In the genomic region with DNA sequence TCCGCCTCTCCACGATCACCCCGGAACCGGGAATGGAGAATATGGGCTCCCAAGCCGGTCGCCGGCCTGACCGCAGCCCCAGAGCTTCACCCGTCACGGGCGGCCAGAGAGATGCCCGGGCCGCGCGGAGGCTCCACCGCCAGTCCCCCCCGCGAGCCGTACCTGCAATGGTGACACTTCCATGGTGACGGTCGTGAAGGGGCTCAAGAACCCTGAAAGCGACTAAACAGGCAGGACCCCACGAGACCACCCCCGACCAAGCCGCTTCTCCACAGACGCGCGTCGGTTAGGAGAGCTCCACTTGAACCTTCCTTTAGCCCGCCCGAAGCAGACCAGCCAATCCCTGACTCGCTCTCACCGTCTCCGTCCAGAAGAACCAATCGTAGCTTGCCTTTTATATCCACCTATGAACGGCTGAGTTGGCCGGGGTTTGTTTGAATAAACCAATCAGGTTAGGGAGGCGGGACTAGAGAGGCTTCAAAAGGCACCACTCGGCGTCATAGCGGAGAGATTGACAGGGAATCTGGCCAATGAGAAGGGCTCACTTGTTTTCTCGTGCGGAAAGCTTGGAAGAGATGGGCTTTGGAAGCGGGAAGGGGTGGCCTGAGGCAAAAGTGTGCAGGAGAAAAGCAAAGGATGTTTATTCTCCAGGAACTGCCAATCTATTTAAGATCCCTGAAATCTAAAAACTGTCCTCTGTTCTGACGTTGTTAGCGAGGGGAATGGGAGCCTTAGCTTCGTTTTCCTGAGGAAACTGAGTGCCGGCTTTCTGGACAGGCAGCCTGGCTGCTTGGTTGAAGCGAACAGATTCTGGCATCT, we compare ENCODE assay signal across 1 cellular context.
TF ChIP-seq lines count a peak whose summit lies in the region.

A gene with protein sequence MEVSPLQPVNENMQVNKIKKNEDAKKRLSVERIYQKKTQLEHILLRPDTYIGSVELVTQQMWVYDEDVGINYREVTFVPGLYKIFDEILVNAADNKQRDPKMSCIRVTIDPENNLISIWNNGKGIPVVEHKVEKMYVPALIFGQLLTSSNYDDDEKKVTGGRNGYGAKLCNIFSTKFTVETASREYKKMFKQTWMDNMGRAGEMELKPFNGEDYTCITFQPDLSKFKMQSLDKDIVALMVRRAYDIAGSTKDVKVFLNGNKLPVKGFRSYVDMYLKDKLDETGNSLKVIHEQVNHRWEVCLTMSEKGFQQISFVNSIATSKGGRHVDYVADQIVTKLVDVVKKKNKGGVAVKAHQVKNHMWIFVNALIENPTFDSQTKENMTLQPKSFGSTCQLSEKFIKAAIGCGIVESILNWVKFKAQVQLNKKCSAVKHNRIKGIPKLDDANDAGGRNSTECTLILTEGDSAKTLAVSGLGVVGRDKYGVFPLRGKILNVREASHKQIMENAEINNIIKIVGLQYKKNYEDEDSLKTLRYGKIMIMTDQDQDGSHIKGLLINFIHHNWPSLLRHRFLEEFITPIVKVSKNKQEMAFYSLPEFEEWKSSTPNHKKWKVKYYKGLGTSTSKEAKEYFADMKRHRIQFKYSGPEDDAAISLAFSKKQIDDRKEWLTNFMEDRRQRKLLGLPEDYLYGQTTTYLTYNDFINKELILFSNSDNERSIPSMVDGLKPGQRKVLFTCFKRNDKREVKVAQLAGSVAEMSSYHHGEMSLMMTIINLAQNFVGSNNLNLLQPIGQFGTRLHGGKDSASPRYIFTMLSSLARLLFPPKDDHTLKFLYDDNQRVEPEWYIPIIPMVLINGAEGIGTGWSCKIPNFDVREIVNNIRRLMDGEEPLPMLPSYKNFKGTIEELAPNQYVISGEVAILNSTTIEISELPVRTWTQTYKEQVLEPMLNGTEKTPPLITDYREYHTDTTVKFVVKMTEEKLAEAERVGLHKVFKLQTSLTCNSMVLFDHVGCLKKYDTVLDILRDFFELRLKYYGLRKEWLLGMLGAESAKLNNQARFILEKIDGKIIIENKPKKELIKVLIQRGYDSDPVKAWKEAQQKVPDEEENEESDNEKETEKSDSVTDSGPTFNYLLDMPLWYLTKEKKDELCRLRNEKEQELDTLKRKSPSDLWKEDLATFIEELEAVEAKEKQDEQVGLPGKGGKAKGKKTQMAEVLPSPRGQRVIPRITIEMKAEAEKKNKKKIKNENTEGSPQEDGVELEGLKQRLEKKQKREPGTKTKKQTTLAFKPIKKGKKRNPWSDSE (N-terminal part only) (minus strand): TSS at position 288 of the 819 bp plus-strand sequence. CDS start 105 bp downstream, at position 183.

TF ChIP-seq in HepG2, 621 proteins besides CTCF, POLR2A, EP300 and RAD21 (continued from another document and continues in another):
- TF ChIP-seq, protein P1, sequence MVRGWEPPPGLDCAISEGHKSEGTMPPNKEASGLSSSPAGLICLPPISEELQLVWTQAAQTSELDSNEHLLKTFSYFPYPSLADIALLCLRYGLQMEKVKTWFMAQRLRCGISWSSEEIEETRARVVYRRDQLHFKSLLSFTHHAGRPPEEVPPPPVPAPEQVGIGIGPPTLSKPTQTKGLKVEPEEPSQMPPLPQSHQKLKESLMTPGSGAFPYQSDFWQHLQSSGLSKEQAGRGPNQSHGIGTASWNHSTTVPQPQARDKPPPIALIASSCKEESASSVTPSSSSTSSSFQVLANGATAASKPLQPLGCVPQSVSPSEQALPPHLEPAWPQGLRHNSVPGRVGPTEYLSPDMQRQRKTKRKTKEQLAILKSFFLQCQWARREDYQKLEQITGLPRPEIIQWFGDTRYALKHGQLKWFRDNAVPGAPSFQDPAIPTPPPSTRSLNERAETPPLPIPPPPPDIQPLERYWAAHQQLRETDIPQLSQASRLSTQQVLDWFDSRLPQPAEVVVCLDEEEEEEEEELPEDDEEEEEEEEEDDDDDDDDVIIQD (CRISPR knock-in tag; IDR thresholded peaks at IDR 0.05; ENCODE audit: low read depth) = peak; percentile 70
- TF ChIP-seq TRIM24 (CRISPR knock-in tag; IDR thresholded peaks at IDR 0.05) (no peak), ZNF326 (CRISPR knock-in tag; IDR thresholded peaks at IDR 0.05; ENCODE audit: borderline replicate concordance) (no peak), IKZF4 (CRISPR knock-in tag; IDR thresholded peaks at IDR 0.05; ENCODE audit: borderline replicate concordance, low read depth, not compliant biosample characterization) (peak; percentile 50), ZNF496 (CRISPR knock-in tag; IDR thresholded peaks at IDR 0.05; ENCODE audit: insufficient replicate concordance) (no peak), PHB2 (IDR thresholded peaks at IDR 0.05; ENCODE audit: partially characterized antibody) (no peak), ZNF430 (CRISPR knock-in tag; IDR thresholded peaks at IDR 0.05) (peak; percentile 38; the same call in 1 of the 2 replicates), EEA1 (CRISPR knock-in tag; IDR thresholded peaks at IDR 0.05; ENCODE audit: borderline replicate concordance) (peak; percentile 63; the same call in 1 of the 2 replicates), ARID2 (CRISPR knock-in tag; IDR thresholded peaks at IDR 0.05; ENCODE audit: borderline replicate concordance) (peak; percentile 88), ZNF674 (CRISPR knock-in tag; IDR thresholded peaks at IDR 0.05; ENCODE audit: low read depth) (no peak), ZNF83 (CRISPR knock-in tag; IDR thresholded peaks at IDR 0.05; ENCODE audit: borderline replicate concordance) (no peak), ZSCAN9 (CRISPR knock-in tag; IDR thresholded peaks at IDR 0.05; ENCODE audit: borderline replicate concordance) (no peak), ZZZ3 (CRISPR knock-in tag; IDR thresholded peaks at IDR 0.05; ENCODE audit: borderline replicate concordance) (peak; percentile 58; the same call in 1 of the 2 replicates), HCFC1 (IDR thresholded peaks at IDR 0.05; ENCODE audit: low read depth, low read length) (no peak), CBFB (CRISPR knock-in tag; IDR thresholded peaks at IDR 0.05) (no peak), CBX1 (IDR thresholded peaks at IDR 0.05; ENCODE audit: low read depth) (no peak), MYNN (CRISPR knock-in tag; IDR thresholded peaks at IDR 0.05; ENCODE audit: low read depth) (no peak), REXO4 (CRISPR knock-in tag; IDR thresholded peaks at IDR 0.05; ENCODE audit: borderline replicate concordance) (peak; percentile 89; the same call in 1 of the 2 replicates), RBFOX2 (IDR thresholded peaks at IDR 0.05; ENCODE audit: low read depth, low read length) (peak; percentile 84), ZNF530 (CRISPR knock-in tag; IDR thresholded peaks at IDR 0.05; ENCODE audit: low read depth) (no peak), GATAD2A (CRISPR knock-in tag; IDR thresholded peaks at IDR 0.05) (no peak), KDM5B (CRISPR knock-in tag; IDR thresholded peaks at IDR 0.05; ENCODE audit: borderline replicate concordance) (peak; percentile 54; the same call in 1 of the 2 replicates), MIXL1 (CRISPR knock-in tag; IDR thresholded peaks at IDR 0.05) (no peak), ZNF136 (CRISPR knock-in tag; IDR thresholded peaks at IDR 0.05; ENCODE audit: low read depth) (peak; percentile 88; the same call in 1 of the 2 replicates), ZNF563 (CRISPR knock-in tag; IDR thresholded peaks at IDR 0.05) (no peak), PAWR (CRISPR knock-in tag; IDR thresholded peaks at IDR 0.05; ENCODE audit: borderline replicate concordance) (peak; percentile 60; the same call in 1 of the 2 replicates), FOXK2 (IDR thresholded peaks at IDR 0.05) (peak; percentile 64; the same call in 1 of the 2 replicates), ZNF790 (CRISPR knock-in tag; IDR thresholded peaks at IDR 0.05; ENCODE audit: borderline replicate concordance) (no peak), ZNF30 (CRISPR knock-in tag; IDR thresholded peaks at IDR 0.05) (no peak), ZBTB7B (CRISPR knock-in tag; IDR thresholded peaks at IDR 0.05) (peak; percentile 19; the same call in 1 of the 2 replicates), TAF1 (CRISPR knock-in tag; IDR thresholded peaks at IDR 0.05) (peak; percentile 73), CBX5 (CRISPR knock-in tag; IDR thresholded peaks at IDR 0.05; ENCODE audit: borderline replicate concordance) (no peak), FOXJ3 (CRISPR knock-in tag; IDR thresholded peaks at IDR 0.05; ENCODE audit: borderline replicate concordance) (no peak; the same call in 1 of the 2 replicates)
- TF ChIP-seq, protein P2, sequence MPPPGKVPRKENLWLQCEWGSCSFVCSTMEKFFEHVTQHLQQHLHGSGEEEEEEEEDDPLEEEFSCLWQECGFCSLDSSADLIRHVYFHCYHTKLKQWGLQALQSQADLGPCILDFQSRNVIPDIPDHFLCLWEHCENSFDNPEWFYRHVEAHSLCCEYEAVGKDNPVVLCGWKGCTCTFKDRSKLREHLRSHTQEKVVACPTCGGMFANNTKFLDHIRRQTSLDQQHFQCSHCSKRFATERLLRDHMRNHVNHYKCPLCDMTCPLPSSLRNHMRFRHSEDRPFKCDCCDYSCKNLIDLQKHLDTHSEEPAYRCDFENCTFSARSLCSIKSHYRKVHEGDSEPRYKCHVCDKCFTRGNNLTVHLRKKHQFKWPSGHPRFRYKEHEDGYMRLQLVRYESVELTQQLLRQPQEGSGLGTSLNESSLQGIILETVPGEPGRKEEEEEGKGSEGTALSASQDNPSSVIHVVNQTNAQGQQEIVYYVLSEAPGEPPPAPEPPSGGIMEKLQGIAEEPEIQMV (CRISPR knock-in tag; IDR thresholded peaks at IDR 0.05; ENCODE audit: low read depth) = no peak
- TF ChIP-seq, protein P3, sequence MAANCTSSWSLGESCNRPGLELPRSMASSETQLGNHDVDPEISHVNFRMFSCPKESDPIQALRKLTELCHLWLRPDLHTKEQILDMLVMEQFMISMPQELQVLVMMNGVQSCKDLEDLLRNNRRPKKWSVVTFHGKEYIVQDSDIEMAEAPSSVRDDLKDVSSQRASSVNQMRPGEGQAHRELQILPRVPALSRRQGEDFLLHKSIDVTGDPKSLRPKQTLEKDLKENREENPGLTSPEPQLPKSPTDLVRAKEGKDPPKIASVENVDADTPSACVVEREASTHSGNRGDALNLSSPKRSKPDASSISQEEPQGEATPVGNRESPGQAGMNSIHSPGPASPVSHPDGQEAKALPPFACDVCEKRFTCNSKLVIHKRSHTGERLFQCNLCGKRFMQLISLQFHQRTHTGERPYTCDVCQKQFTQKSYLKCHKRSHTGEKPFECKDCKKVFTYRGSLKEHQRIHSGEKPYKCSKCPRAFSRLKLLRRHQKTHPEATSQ (CRISPR knock-in tag; IDR thresholded peaks at IDR 0.05; ENCODE audit: borderline replicate concordance) = peak; percentile 88; the same call in 1 of the 2 replicates
- TF ChIP-seq, protein P4, sequence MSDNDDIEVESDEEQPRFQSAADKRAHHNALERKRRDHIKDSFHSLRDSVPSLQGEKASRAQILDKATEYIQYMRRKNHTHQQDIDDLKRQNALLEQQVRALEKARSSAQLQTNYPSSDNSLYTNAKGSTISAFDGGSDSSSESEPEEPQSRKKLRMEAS (IDR thresholded peaks at IDR 0.05) = peak; percentile 65
- TF ChIP-seq, protein P5, sequence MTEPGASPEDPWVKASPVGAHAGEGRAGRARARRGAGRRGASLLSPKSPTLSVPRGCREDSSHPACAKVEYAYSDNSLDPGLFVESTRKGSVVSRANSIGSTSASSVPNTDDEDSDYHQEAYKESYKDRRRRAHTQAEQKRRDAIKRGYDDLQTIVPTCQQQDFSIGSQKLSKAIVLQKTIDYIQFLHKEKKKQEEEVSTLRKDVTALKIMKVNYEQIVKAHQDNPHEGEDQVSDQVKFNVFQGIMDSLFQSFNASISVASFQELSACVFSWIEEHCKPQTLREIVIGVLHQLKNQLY (CRISPR knock-in tag; IDR thresholded peaks at IDR 0.05) = no peak
- TF ChIP-seq, protein P6, sequence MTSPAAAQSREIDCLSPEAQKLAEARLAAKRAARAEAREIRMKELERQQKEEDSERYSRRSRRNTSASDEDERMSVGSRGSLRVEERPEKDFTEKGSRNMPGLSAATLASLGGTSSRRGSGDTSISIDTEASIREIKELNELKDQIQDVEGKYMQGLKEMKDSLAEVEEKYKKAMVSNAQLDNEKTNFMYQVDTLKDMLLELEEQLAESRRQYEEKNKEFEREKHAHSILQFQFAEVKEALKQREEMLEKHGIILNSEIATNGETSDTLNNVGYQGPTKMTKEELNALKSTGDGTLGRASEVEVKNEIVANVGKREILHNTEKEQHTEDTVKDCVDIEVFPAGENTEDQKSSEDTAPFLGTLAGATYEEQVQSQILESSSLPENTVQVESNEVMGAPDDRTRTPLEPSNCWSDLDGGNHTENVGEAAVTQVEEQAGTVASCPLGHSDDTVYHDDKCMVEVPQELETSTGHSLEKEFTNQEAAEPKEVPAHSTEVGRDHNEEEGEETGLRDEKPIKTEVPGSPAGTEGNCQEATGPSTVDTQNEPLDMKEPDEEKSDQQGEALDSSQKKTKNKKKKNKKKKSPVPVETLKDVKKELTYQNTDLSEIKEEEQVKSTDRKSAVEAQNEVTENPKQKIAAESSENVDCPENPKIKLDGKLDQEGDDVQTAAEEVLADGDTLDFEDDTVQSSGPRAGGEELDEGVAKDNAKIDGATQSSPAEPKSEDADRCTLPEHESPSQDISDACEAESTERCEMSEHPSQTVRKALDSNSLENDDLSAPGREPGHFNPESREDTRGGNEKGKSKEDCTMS (CRISPR knock-in tag; conservative IDR thresholded peaks at IDR 0.05) = no peak
- TF ChIP-seq, protein P7, sequence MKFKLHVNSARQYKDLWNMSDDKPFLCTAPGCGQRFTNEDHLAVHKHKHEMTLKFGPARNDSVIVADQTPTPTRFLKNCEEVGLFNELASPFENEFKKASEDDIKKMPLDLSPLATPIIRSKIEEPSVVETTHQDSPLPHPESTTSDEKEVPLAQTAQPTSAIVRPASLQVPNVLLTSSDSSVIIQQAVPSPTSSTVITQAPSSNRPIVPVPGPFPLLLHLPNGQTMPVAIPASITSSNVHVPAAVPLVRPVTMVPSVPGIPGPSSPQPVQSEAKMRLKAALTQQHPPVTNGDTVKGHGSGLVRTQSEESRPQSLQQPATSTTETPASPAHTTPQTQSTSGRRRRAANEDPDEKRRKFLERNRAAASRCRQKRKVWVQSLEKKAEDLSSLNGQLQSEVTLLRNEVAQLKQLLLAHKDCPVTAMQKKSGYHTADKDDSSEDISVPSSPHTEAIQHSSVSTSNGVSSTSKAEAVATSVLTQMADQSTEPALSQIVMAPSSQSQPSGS (CRISPR knock-in tag; IDR thresholded peaks at IDR 0.05) = no peak
- TF ChIP-seq, protein P8, sequence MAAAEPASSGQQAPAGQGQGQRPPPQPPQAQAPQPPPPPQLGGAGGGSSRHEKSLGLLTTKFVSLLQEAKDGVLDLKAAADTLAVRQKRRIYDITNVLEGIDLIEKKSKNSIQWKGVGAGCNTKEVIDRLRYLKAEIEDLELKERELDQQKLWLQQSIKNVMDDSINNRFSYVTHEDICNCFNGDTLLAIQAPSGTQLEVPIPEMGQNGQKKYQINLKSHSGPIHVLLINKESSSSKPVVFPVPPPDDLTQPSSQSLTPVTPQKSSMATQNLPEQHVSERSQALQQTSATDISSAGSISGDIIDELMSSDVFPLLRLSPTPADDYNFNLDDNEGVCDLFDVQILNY (CRISPR knock-in tag; conservative IDR thresholded peaks at IDR 0.05) = peak; percentile 96
- TF ChIP-seq, protein P9, sequence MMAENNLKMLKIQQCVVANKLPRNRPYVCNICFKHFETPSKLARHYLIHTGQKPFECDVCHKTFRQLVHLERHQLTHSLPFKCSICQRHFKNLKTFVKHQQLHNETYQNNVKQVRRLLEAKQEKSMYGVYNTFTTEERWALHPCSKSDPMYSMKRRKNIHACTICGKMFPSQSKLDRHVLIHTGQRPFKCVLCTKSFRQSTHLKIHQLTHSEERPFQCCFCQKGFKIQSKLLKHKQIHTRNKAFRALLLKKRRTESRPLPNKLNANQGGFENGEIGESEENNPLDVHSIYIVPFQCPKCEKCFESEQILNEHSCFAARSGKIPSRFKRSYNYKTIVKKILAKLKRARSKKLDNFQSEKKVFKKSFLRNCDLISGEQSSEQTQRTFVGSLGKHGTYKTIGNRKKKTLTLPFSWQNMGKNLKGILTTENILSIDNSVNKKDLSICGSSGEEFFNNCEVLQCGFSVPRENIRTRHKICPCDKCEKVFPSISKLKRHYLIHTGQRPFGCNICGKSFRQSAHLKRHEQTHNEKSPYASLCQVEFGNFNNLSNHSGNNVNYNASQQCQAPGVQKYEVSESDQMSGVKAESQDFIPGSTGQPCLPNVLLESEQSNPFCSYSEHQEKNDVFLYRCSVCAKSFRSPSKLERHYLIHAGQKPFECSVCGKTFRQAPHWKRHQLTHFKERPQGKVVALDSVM (CRISPR knock-in tag; IDR thresholded peaks at IDR 0.05) = no peak
